8 cellular contexts compared by ENCODE assay signal in genomic region chr20:18794428-18794787, GRCh38. TPM values are rescaled to one million over a fixed set of nuclear protein-coding genes. Genes with fewer than 3 reads are reported as not detected.
DNase-seq lines count a peak whose midpoint lies in the region; ATAC-seq and TF ChIP-seq lines count a peak whose summit lies in the region.

No MANE protein-coding gene starts in this region.

- peaks cover 19% of the 10 kb centered on the region for H3K27me3 ChIP-seq in iPS-20b (ENCODE audit: insufficient read depth, low read length)
- no peaks in the 10 kb centered on the region for H3K27me3 ChIP-seq in stomach

- peak overlapping the region; percentile 69; the same call in 1 of the 2 replicates for H3K9ac ChIP-seq in iPS-20b (ENCODE audit: low read depth, low read length)

- TF ChIP-seq EP300 in stomach (IDR thresholded peaks at IDR 0.05) = no peak

- H3K36me3 ChIP-seq in iPS-20b (ENCODE audit: insufficient read depth, low read depth, low read length) (no peaks in the 10 kb centered on the region), stomach (no peaks in the 10 kb centered on the region)

- TF ChIP-seq CTCF in stomach (IDR thresholded peaks at IDR 0.05) = no peak

- peaks cover 6% of the 10 kb centered on the region for H3K9me3 Mint-ChIP-seq in activated T-helper 17 cell treated with anti-CD3 and anti-CD28 coated beads, Interleukin-2, amount 50 U/mL, for 72 hours

- H3K27ac Mint-ChIP-seq in activated T-helper 17 cell treated with anti-CD3 and anti-CD28 coated beads, Interleukin-2, amount 50 U/mL, for 72 hours = peak overlapping the region; percentile 96

- H3K4me1 ChIP-seq in iPS-20b (ENCODE audit: insufficient read depth, low read length) (no peaks in the 10 kb centered on the region), stomach (peaks cover 0 to 19% (median 11%) of the 10 kb centered on the region in 4 donors)

- peaks cover 25% of the 10 kb centered on the region for H3K27me3 Mint-ChIP-seq in activated T-helper 17 cell treated with anti-CD3 and anti-CD28 coated beads, Interleukin-2, amount 50 U/mL, for 72 hours

- H3K27ac ChIP-seq in iPS-20b (ENCODE audit: low read length) (no peak overlapping the region), stomach (peak overlapping the region in 4 of 5 donors; percentile 89 to 97 (median 93))

- peak; percentile 7 for ATAC-seq in HG02588 (IDR thresholded peaks at IDR 0.05; ENCODE audit: unreplicated experiment)
- ATAC-seq in activated T-helper 17 cell treated with anti-CD3 and anti-CD28 coated beads, Interleukin-2, amount 50 U/mL, for 72 hours (replicated peaks) = no peak
- ATAC-seq in GM21390 (IDR thresholded peaks at IDR 0.05; ENCODE audit: unreplicated experiment) = no peak
- no peak for ATAC-seq in GM21717 (IDR thresholded peaks at IDR 0.05; ENCODE audit: unreplicated experiment)
- no peak for ATAC-seq in GM21528 (IDR thresholded peaks at IDR 0.05; ENCODE audit: low FRiP score, unreplicated experiment)

- intact Hi-C loops in stomach (cut with DNase I; ENCODE audit: low total_unique reads) = no loop called here

- no peak for DNase-seq in stomach
- no peak for DNase-seq in COLO829 (ENCODE audit: low spot score)

- 46 to 59% (median 58%) methylated on average over 3 of the region's 3 CpGs for WGBS in stomach, 5 donors

- H3K9me3 ChIP-seq in iPS-20b (ENCODE audit: insufficient read depth, low read depth, low read length) (no peaks in the 10 kb centered on the region), stomach (peaks cover 0 to 6% (median 3%) of the 10 kb centered on the region in 4 donors)

- H3K4me1 Mint-ChIP-seq in activated T-helper 17 cell treated with anti-CD3 and anti-CD28 coated beads, Interleukin-2, amount 50 U/mL, for 72 hours = peaks cover 5% of the 10 kb centered on the region

- no peak for TF ChIP-seq POLR2A in stomach (IDR thresholded peaks at IDR 0.05)

- peak overlapping the region; percentile 97 for H3K4me3 Mint-ChIP-seq in activated T-helper 17 cell treated with anti-CD3 and anti-CD28 coated beads, Interleukin-2, amount 50 U/mL, for 72 hours

- peak overlapping the region; percentile 79 for H3K4me3 ChIP-seq in iPS-20b (ENCODE audit: low read length)
- peak overlapping the region; percentile 57 to 76 (median 64) for H3K4me3 ChIP-seq in stomach

- no peaks in the 10 kb centered on the region for H3K36me3 Mint-ChIP-seq in activated T-helper 17 cell treated with anti-CD3 and anti-CD28 coated beads, Interleukin-2, amount 50 U/mL, for 72 hours (ENCODE audit: low read depth)

RNA-seq across cellular contexts. Expression of gene SCP2D1, which starts 19.2 kb away (rescaled TPM):
- total RNA-seq in activated T-helper 17 cell treated with anti-CD3 and anti-CD28 coated beads, Interleukin-2, amount 50 U/mL, for 72 hours = not detected
- total RNA-seq in stomach = not detected
- not detected for polyA plus RNA-seq in stomach
